Comparison of ENCODE assay signal across 8 cellular contexts in genomic region chr11:118689852-118690552, GRCh38. TPM values are rescaled to one million over a fixed set of nuclear protein-coding genes. Genes with fewer than 3 reads are reported as not detected.
DNase-seq lines count a peak whose midpoint lies in the region; ATAC-seq and TF ChIP-seq lines count a peak whose summit lies in the region.

No MANE protein-coding gene starts in this region.

- WGBS in GM23248 (ENCODE audit: low coverage in 1 of 2, low lambda C conversion rate in 2 of 2, missing lambda C conversion rate in 2 of 2), 2 experiments, result 5 to 6% methylated on average over 28 of the region's 30 CpGs

- CTCF ChIA-PET in RWPE1 (lab: Yijun Ruan, JAX), result interaction anchor here (0.5 to 1.6 kb wide), 26 partner anchors 9 to 1894 kb away, joined by 3 to 14 read pairs (median 4); partner anchors contain the start of genes DDX6 and TREH

- POLR2A ChIA-PET in RWPE1 (lab: Yijun Ruan, JAX; ENCODE audit: low non-redundant PET), result no interaction called here

- H3K4me1 ChIP-seq in GM23248 (ENCODE audit: insufficient read depth), result 0 out of 2 replicates have a peak, but pooled peaks cover 6% of the 10 kb centered on the region

- H3K79me2 ChIP-seq in GM23248 (ENCODE audit: insufficient read depth) (no peaks in the 10 kb centered on the region), neural cell (replicated peaks; ENCODE audit: insufficient read depth, low read length) (no peaks in the 10 kb centered on the region)

- TF ChIP-seq CTCF in LNCAP (IDR thresholded peaks at IDR 0.05) (peak; percentile 97), RWPE1 (conservative IDR thresholded peaks at IDR 0.05; ENCODE audit: low read depth) (peak; percentile 98), fibroblast of villous mesenchyme (IDR thresholded peaks at IDR 0.05; ENCODE audit: insufficient read depth, low read depth, low read length) (peak; percentile 83), neural cell (IDR thresholded peaks at IDR 0.05; ENCODE audit: poor library complexity, severe bottlenecking) (peak; percentile 83)

- H3K27me3 ChIP-seq in GM23248 (replicated peaks; ENCODE audit: insufficient read depth) (no peaks in the 10 kb centered on the region), neural cell (ENCODE audit: insufficient read depth, low read depth, low read length) (no peaks in the 10 kb centered on the region)

- peak; percentile 91 for ATAC-seq in stimulated activated naive CD8-positive, alpha-beta T cell treated with anti-CD3 and anti-CD28 coated beads, Interleukin-15, Interleukin-2, amounts not matched to agents 100 U/mL and 50 U/mL, for 24 hours

- H3K36me3 ChIP-seq in GM23248 (ENCODE audit: low read depth), result no peaks in the 10 kb centered on the region
- no peaks in the 10 kb centered on the region for H3K36me3 ChIP-seq in neural cell (ENCODE audit: insufficient read depth, low read length)

- H3K9me3 ChIP-seq in GM23248 (ENCODE audit: low read depth), result no peaks in the 10 kb centered on the region
- H3K9me3 ChIP-seq in neural cell (ENCODE audit: low read length), result no peaks in the 10 kb centered on the region

- H3K9ac ChIP-seq in GM23248 (peak overlapping the region; percentile 56), neural cell (ENCODE audit: low read length) (peak overlapping the region; percentile 16)

- peak overlapping the region; percentile 38; the same call in 1 of the 2 replicates for H3K27ac ChIP-seq in GM23248
- peak overlapping the region; percentile 99 for H3K27ac ChIP-seq in RWPE1
- H3K27ac ChIP-seq in neural cell (ENCODE audit: low read length), result no peak overlapping the region

- peak overlapping the region; percentile 75 for H2AFZ ChIP-seq in GM23248
- H2AFZ ChIP-seq in neural cell (ENCODE audit: low read depth, low read length), result no peak overlapping the region

- DNase-seq in DMS53 (lab: John Stamatoyannopoulos, UW) (peak; percentile 95), GM23248 (peak; percentile 95), RWPE1 (ENCODE audit: low spot score) (peak; percentile 95), activated gamma-delta T cell (lab: John Stamatoyannopoulos, UW) (peak; percentile 57), fibroblast of villous mesenchyme (ENCODE audit: low read depth) (peak; percentile 82)
- peak; percentile 89 for DNase-seq in stimulated activated naive CD8-positive, alpha-beta T cell treated with anti-CD3 and anti-CD28 coated beads, Interleukin-15, Interleukin-2, amounts not matched to agents 100 U/mL and 50 U/mL, for 24 hours

- H3K9me2 ChIP-seq in GM23248 (ENCODE audit: insufficient read depth) (no peaks in the 10 kb centered on the region), neural cell (ENCODE audit: insufficient read depth, low read length) (no peaks in the 10 kb centered on the region)

- in situ Hi-C loops in GM23248 (cut with MboI), result loop anchor here (10.0 kb wide), 1 partner anchor 255 kb away; no protein-coding TSS in a partner anchor

- H3K4me2 ChIP-seq in GM23248 (ENCODE audit: unreplicated experiment), result peak overlapping the region; percentile 86
- H3K4me2 ChIP-seq in neural cell (ENCODE audit: low read length), result no peak overlapping the region

- H4K20me1 ChIP-seq in GM23248 (ENCODE audit: insufficient read depth), result no peaks in the 10 kb centered on the region
- no peaks in the 10 kb centered on the region for H4K20me1 ChIP-seq in neural cell (ENCODE audit: insufficient read depth)

- TF ChIP-seq RAD21 in neural cell (conservative IDR thresholded peaks at IDR 0.05), result peak; percentile 77

- no peak for TF ChIP-seq EP300 in neural cell (conservative IDR thresholded peaks at IDR 0.05; ENCODE audit: poor library complexity, severe bottlenecking)

- H3F3A ChIP-seq in GM23248 (ENCODE audit: insufficient read depth) (no peaks in the 10 kb centered on the region), neural cell (ENCODE audit: insufficient read depth, low read length, poor library complexity, severe bottlenecking) (no peaks in the 10 kb centered on the region)

- peak overlapping the region; percentile 68 for H3K4me3 ChIP-seq in GM23248
- peak overlapping the region; percentile 55 for H3K4me3 ChIP-seq in fibroblast of villous mesenchyme (ENCODE audit: low read depth, low read length)
- H3K4me3 ChIP-seq in neural cell (ENCODE audit: low read length), result peak overlapping the region; percentile 50

TF ChIP-seq in neural cell, 6 proteins besides CTCF, POLR2A, EP300 and RAD21:
- no peak for TF ChIP-seq TAF1 (IDR thresholded peaks at IDR 0.05; ENCODE audit: low read depth)
- TF ChIP-seq SMC3 (conservative IDR thresholded peaks at IDR 0.05; ENCODE audit: poor library complexity), result peak; percentile 75

RNA-seq across cellular contexts. Expression of gene TREH, which starts 10.6 kb away (rescaled TPM):
- total RNA-seq in GM23248 (2014; rRNA removed; shearing (Covaris generic)), result not detected in 2 replicates
- polyA plus RNA-seq in GM23248 (2016; fragmentation: Nextera tagmentation; extraction: Ambion mirVana) (0.06 and 0.09 TPM in 2 replicates), neural cell (0.12 TPM in 1 of 2 replicates, not detected in the other)
- total RNA-seq in fibroblast of villous mesenchyme, result not detected in 2 replicates
- polyA minus RNA-seq in neural cell, result not detected in 2 replicates
